ENCODE assay signal across 1 cellular context in the genomic region with DNA sequence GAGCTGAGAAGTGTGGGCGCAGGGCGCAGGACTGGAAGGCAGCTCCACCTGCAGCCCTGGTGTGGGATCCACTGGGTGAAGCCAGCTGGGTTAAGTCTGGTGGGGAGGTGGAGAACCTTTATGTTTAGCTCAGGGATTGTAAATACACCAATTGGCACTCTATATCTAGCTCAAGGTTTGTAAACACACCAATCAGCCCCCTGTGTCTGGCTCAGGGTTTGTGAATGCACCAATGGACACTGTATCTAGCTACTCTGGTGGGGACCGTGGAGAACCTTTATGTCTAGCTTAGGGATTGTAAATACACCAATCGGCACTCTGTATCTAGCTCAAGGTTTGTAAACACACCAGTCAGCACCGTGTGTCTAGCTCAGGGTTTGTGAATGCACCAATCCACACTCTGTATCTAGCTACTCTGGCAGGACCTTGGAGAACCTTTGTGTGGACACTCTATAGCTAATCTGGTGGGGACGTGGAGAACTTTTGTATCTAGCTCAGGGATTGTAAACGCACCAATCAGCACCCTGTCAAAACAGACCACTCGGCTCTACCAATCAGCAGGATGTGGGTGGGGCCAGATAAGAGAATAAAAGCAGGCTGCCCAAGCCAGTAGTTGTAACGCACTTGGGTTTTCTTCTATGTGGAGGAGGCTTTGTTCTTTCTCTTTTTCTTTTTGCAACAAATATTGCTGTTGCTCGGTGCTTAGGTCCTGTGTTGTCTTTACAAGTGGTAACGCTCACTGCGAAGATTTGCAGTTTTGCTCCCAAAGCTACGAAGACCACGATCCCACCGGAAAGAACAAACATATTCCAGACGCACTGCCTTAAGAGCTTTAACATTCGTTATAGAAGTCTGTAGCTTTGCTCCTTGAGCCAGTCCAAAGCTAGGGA.
TF ChIP-seq lines count a peak whose summit lies in the region.

No MANE protein-coding gene starts in this region.

TF ChIP-seq in HepG2, 621 proteins besides CTCF, POLR2A, EP300 and RAD21 (continued from another document and continues in another):
- peak; percentile 68; the same call in 1 of the 2 replicates for TF ChIP-seq ZSCAN31 (CRISPR knock-in tag; IDR thresholded peaks at IDR 0.05; ENCODE audit: low read depth)
- 0 out of 2 replicates have a peak, but pooled peaks have one; percentile 69 for TF ChIP-seq LRRFIP1 (CRISPR knock-in tag; conservative IDR thresholded peaks at IDR 0.05)
- peak; percentile 8; the same call in 1 of the 2 replicates for TF ChIP-seq FOXP1 (IDR thresholded peaks at IDR 0.05)
- TF ChIP-seq FOXP1 (CRISPR knock-in tag; IDR thresholded peaks at IDR 0.05), result 0 out of 2 replicates have a peak, but pooled peaks have one; percentile 22
- TF ChIP-seq ZNF138 (CRISPR knock-in tag; IDR thresholded peaks at IDR 0.05; ENCODE audit: low read depth), result 0 out of 2 replicates have a peak, but pooled peaks have one; percentile 66
- peak; percentile 93 for TF ChIP-seq POGZ (CRISPR knock-in tag; IDR thresholded peaks at IDR 0.05)
- peak; percentile 34 for TF ChIP-seq ZBTB34 (CRISPR knock-in tag; IDR thresholded peaks at IDR 0.05)
- TF ChIP-seq, protein P1, sequence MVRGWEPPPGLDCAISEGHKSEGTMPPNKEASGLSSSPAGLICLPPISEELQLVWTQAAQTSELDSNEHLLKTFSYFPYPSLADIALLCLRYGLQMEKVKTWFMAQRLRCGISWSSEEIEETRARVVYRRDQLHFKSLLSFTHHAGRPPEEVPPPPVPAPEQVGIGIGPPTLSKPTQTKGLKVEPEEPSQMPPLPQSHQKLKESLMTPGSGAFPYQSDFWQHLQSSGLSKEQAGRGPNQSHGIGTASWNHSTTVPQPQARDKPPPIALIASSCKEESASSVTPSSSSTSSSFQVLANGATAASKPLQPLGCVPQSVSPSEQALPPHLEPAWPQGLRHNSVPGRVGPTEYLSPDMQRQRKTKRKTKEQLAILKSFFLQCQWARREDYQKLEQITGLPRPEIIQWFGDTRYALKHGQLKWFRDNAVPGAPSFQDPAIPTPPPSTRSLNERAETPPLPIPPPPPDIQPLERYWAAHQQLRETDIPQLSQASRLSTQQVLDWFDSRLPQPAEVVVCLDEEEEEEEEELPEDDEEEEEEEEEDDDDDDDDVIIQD (CRISPR knock-in tag; IDR thresholded peaks at IDR 0.05; ENCODE audit: low read depth), result peak; percentile 90
- TF ChIP-seq, protein P2, sequence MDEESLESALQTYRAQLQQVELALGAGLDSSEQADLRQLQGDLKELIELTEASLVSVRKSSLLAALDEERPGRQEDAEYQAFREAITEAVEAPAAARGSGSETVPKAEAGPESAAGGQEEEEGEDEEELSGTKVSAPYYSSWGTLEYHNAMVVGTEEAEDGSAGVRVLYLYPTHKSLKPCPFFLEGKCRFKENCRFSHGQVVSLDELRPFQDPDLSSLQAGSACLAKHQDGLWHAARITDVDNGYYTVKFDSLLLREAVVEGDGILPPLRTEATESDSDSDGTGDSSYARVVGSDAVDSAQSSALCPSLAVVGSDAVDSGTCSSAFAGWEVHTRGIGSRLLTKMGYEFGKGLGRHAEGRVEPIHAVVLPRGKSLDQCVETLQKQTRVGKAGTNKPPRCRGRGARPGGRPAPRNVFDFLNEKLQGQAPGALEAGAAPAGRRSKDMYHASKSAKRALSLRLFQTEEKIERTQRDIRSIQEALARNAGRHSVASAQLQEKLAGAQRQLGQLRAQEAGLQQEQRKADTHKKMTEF (CRISPR knock-in tag; IDR thresholded peaks at IDR 0.05), result peak; percentile 75
- TF ChIP-seq TIGD3 (CRISPR knock-in tag; IDR thresholded peaks at IDR 0.05; ENCODE audit: borderline replicate concordance), result peak; percentile 33; the same call in 1 of the 2 replicates
- TF ChIP-seq RBAK (CRISPR knock-in tag; IDR thresholded peaks at IDR 0.05), result peak; percentile 64; the same call in 1 of the 2 replicates
- TF ChIP-seq ZNF18 (CRISPR knock-in tag; IDR thresholded peaks at IDR 0.05; ENCODE audit: insufficient replicate concordance), result peak; percentile 62
- TF ChIP-seq GATA4 (IDR thresholded peaks at IDR 0.05; ENCODE audit: borderline replicate concordance, low read depth), result peak; percentile 93; the same call in 1 of the 2 replicates
- TF ChIP-seq KDM4B (CRISPR knock-in tag; IDR thresholded peaks at IDR 0.05), result peak; percentile 20; the same call in 1 of the 2 replicates
- TF ChIP-seq IKZF5 (CRISPR knock-in tag; IDR thresholded peaks at IDR 0.05), result peak; percentile 84
- 0 out of 2 replicates have a peak, but pooled peaks have one; percentile 3 for TF ChIP-seq SALL2 (CRISPR knock-in tag; IDR thresholded peaks at IDR 0.05)
- TF ChIP-seq FOXK2 (IDR thresholded peaks at IDR 0.05), result peak; percentile 49
- 0 out of 2 replicates have a peak, but pooled peaks have one; percentile 74 for TF ChIP-seq ZNF101 (CRISPR knock-in tag; IDR thresholded peaks at IDR 0.05; ENCODE audit: borderline replicate concordance, low read depth)
- 0 out of 2 replicates have a peak, but pooled peaks have one; percentile 35 for TF ChIP-seq ZBTB21 (CRISPR knock-in tag; IDR thresholded peaks at IDR 0.05)
- peak; percentile 56; the same call in 1 of the 2 replicates for TF ChIP-seq ESRRA (CRISPR knock-in tag; IDR thresholded peaks at IDR 0.05; ENCODE audit: low read depth)
- TF ChIP-seq, protein P3, sequence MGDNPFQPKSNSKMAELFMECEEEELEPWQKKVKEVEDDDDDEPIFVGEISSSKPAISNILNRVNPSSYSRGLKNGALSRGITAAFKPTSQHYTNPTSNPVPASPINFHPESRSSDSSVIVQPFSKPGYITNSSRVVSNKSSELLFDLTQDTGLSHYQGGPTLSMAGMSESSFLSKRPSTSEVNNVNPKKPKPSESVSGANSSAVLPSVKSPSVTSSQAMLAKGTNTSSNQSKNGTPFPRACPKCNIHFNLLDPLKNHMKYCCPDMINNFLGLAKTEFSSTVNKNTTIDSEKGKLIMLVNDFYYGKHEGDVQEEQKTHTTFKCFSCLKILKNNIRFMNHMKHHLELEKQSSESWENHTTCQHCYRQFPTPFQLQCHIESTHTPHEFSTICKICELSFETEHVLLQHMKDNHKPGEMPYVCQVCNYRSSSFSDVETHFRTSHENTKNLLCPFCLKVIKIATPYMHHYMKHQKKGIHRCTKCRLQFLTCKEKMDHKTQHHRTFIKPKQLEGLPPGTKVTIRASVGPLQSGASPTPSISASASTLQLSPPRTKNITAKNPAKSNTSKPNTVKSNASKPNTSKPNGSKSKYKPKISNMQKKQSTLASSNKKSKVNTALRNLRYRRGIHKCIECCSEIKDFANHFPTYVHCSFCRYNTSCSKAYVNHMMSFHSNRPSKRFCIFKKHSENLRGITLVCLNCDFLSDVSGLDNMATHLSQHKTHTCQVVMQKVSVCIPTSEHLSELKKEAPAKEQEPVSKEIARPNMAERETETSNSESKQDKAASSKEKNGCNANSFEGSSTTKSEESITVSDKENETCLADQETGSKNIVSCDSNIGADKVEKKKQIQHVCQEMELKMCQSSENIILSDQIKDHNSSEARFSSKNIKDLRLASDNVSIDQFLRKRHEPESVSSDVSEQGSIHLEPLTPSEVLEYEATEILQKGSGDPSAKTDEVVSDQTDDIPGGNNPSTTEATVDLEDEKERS (CRISPR knock-in tag; IDR thresholded peaks at IDR 0.05), result peak; percentile 67
- peak; percentile 39; the same call in 1 of the 2 replicates for TF ChIP-seq NR2C2 (CRISPR knock-in tag; IDR thresholded peaks at IDR 0.05; ENCODE audit: borderline replicate concordance)
- TF ChIP-seq, protein P4, sequence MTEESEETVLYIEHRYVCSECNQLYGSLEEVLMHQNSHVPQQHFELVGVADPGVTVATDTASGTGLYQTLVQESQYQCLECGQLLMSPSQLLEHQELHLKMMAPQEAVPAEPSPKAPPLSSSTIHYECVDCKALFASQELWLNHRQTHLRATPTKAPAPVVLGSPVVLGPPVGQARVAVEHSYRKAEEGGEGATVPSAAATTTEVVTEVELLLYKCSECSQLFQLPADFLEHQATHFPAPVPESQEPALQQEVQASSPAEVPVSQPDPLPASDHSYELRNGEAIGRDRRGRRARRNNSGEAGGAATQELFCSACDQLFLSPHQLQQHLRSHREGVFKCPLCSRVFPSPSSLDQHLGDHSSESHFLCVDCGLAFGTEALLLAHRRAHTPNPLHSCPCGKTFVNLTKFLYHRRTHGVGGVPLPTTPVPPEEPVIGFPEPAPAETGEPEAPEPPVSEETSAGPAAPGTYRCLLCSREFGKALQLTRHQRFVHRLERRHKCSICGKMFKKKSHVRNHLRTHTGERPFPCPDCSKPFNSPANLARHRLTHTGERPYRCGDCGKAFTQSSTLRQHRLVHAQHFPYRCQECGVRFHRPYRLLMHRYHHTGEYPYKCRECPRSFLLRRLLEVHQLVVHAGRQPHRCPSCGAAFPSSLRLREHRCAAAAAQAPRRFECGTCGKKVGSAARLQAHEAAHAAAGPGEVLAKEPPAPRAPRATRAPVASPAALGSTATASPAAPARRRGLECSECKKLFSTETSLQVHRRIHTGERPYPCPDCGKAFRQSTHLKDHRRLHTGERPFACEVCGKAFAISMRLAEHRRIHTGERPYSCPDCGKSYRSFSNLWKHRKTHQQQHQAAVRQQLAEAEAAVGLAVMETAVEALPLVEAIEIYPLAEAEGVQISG (CRISPR knock-in tag; IDR thresholded peaks at IDR 0.05), result peak; percentile 51
- peak; percentile 69 for TF ChIP-seq DBP (CRISPR knock-in tag; IDR thresholded peaks at IDR 0.05; ENCODE audit: not compliant biosample characterization)
- peak; percentile 34; the same call in 1 of the 2 replicates for TF ChIP-seq HCFC1 (IDR thresholded peaks at IDR 0.05; ENCODE audit: low read depth, low read length)
- peak; percentile 45; the same call in 1 of the 2 replicates for TF ChIP-seq PHF8 (CRISPR knock-in tag; IDR thresholded peaks at IDR 0.05)
- peak; percentile 39; the same call in 1 of the 2 replicates for TF ChIP-seq MNT (IDR thresholded peaks at IDR 0.05)
